Comparison of ENCODE assay signal across 8 cellular contexts in genomic region chr16:53457670-53458069, GRCh38. TPM values are rescaled to one million over a fixed set of nuclear protein-coding genes. Genes with fewer than 3 reads are reported as not detected.
DNase-seq lines count a peak whose midpoint lies in the region; ATAC-seq, FAIRE-seq and TF ChIP-seq lines count a peak whose summit lies in the region.
"Had no signal": no experiment of that assay in that cellular context is flagged by ENCODE, and none has a peak within 500 bp of the region (broad histone marks: within the 10 kb centered on the region; RNA-seq: fewer than 3 reads in every experiment).

No MANE protein-coding gene starts in this region.

- FAIRE-seq in kidney (lab: Jason Lieb, UNC): no peak

- no peaks in the 10 kb centered on the region for H3K9me3 Mint-ChIP-seq in activated CD8-positive, alpha-beta T cell treated with anti-CD3 and anti-CD28 coated beads for 36 hours

- H3K4me3 Mint-ChIP-seq in activated CD8-positive, alpha-beta T cell treated with anti-CD3 and anti-CD28 coated beads for 36 hours: peak overlapping the region; percentile 68

- CTCF ChIA-PET in activated CD8-positive, alpha-beta T cell treated with anti-CD3 and anti-CD28 coated beads for 36 hours (lab: Charles Lee): interaction anchor here (0.9 to 1.7 kb wide), 8 partner anchors 12 to 92 kb away, joined by 3 to 6 read pairs (median 4); partner anchors contain the start of gene AKTIP

- H3K4me1 Mint-ChIP-seq in activated CD8-positive, alpha-beta T cell treated with anti-CD3 and anti-CD28 coated beads for 36 hours (ENCODE audit: low read depth): peaks cover 87% of the 10 kb centered on the region

- H3K4me3 ChIP-seq in neutrophil (ENCODE audit: low read depth in 1 of 2, low read length in 1 of 2) (peak overlapping the region; percentile 19 to 23), kidney (ENCODE audit: low read length in 2 of 2) (no peak overlapping the region)
- H3K4me3 ChIP-seq: lung had no signal

- peaks cover 37 to 54% of the 10 kb centered on the region in 2 experiments for H3K4me1 ChIP-seq in neutrophil (ENCODE audit: control insufficient read depth in 1 of 2, insufficient read depth in 1 of 2, low read depth in 1 of 2, low read length in 1 of 2)
- H3K4me1 ChIP-seq in kidney (ENCODE audit: control insufficient read depth in 1 of 2, insufficient read depth in 1 of 2, low read depth in 1 of 2, low read length in 2 of 2): no peaks in the 10 kb centered on the region

- H3K9ac ChIP-seq in kidney (ENCODE audit: low read length in 2 of 2): no peak overlapping the region

- H3K36me3 ChIP-seq in neutrophil (peaks cover 78% of the 10 kb centered on the region), kidney (ENCODE audit: control insufficient read depth in 1 of 2, insufficient read depth in 2 of 2, low read length in 2 of 2) (peaks cover 22 to 27% of the 10 kb centered on the region in 2 donors)

- intact Hi-C loops in activated CD8-positive, alpha-beta T cell treated with anti-CD3 and anti-CD28 coated beads for 36 hours (cut with micrococcal nuclease): loop anchor here (1.0 to 5.0 kb wide), 2 partner anchors 12 to 45 kb away; partner anchors contain the start of gene AKTIP
- intact Hi-C loops in kidney (cut with DNase I) (no loop called here), head of caudate nucleus (cut with DNase I) (no loop called here)

- POLR2A ChIA-PET in activated CD8-positive, alpha-beta T cell treated with anti-CD3 and anti-CD28 coated beads for 36 hours (lab: Charles Lee): interaction anchor here (0.6 to 3.4 kb wide), 9 partner anchors 9 to 117 kb away, joined by 3 to 23 read pairs (median 3); no protein-coding TSS in a partner anchor

- no peak for TF ChIP-seq CTCF in activated CD8-positive, alpha-beta T cell treated with anti-CD3 and anti-CD28 coated beads for 36 hours (IDR thresholded peaks at IDR 0.05)
- TF ChIP-seq CTCF in neutrophil (IDR thresholded peaks at IDR 0.05) (peak; percentile 9), kidney (IDR thresholded peaks at IDR 0.05; ENCODE audit: borderline replicate concordance, extremely low read depth, insufficient read depth) (no peak)

- peak; percentile 84 for DNase-seq in activated CD8-positive, alpha-beta T cell treated with anti-CD3 and anti-CD28 coated beads for 36 hours
- DNase-seq in kidney (no peak), head of caudate nucleus (no peak), SIG-M5 (lab: John Stamatoyannopoulos, UW) (no peak)

- H3K9me3 ChIP-seq in neutrophil: no peaks in the 10 kb centered on the region
- H3K9me3 ChIP-seq in kidney (ENCODE audit: control insufficient read depth in 1 of 2, low read length in 2 of 2): no peaks in the 10 kb centered on the region

- H3K27ac Mint-ChIP-seq in activated CD8-positive, alpha-beta T cell treated with anti-CD3 and anti-CD28 coated beads for 36 hours: peak overlapping the region; percentile 93

- no peaks in the 10 kb centered on the region for H3K27me3 Mint-ChIP-seq in activated CD8-positive, alpha-beta T cell treated with anti-CD3 and anti-CD28 coated beads for 36 hours

- peaks cover 71% of the 10 kb centered on the region for H3K36me3 Mint-ChIP-seq in activated CD8-positive, alpha-beta T cell treated with anti-CD3 and anti-CD28 coated beads for 36 hours (ENCODE audit: low read depth)

- ATAC-seq in GM19463 (IDR thresholded peaks at IDR 0.05; ENCODE audit: unreplicated experiment) (peak; percentile 100), HG03354 (IDR thresholded peaks at IDR 0.05; ENCODE audit: poor library complexity, severe bottlenecking, unreplicated experiment) (peak; percentile 100)
- peak; percentile 85 for ATAC-seq in activated CD8-positive, alpha-beta T cell treated with anti-CD3 and anti-CD28 coated beads for 36 hours

- H3K27ac ChIP-seq in neutrophil (peak overlapping the region; percentile 85), kidney (ENCODE audit: low read depth in 2 of 2, low read length in 2 of 2) (no peak overlapping the region)

- H3K27me3 ChIP-seq in neutrophil: no peaks in the 10 kb centered on the region

RNA-seq across cellular contexts. Expression of gene RBL2, which starts 23.4 kb away (rescaled TPM):
- 10 to 100 TPM; 67.2 to 73.5 TPM for total RNA-seq in activated CD8-positive, alpha-beta T cell treated with anti-CD3 and anti-CD28 coated beads for 36 hours
- total RNA-seq in kidney: 67.9 TPM
- polyA plus RNA-seq in kidney (ENCODE audit: insufficient read depth, low read depth, low replicate concordance): 22.7 TPM

RNA-seq across cellular contexts. Expression of gene AKTIP, which starts 45.3 kb away (rescaled TPM):
- total RNA-seq in activated CD8-positive, alpha-beta T cell treated with anti-CD3 and anti-CD28 coated beads for 36 hours: 10 to 100 TPM; 24.4 to 24.7 TPM
- total RNA-seq in kidney: 44.5 TPM
- 52.0 TPM for polyA plus RNA-seq in kidney (ENCODE audit: insufficient read depth, low read depth, low replicate concordance)

Comparison
In these comparisons a context has a peak if more than half of its experiments do, and no peak if none do; other contexts are left out.
1. H3K4me3 ChIP-seq: peak in neutrophil (2 of 2); none in kidney (0 of 2).
2. Peak in every context shown above with its lines, with median percentiles within 50 percentile points of each other: ATAC-seq.